Comparison of ENCODE assay signal across 8 cellular contexts in the genomic region with DNA sequence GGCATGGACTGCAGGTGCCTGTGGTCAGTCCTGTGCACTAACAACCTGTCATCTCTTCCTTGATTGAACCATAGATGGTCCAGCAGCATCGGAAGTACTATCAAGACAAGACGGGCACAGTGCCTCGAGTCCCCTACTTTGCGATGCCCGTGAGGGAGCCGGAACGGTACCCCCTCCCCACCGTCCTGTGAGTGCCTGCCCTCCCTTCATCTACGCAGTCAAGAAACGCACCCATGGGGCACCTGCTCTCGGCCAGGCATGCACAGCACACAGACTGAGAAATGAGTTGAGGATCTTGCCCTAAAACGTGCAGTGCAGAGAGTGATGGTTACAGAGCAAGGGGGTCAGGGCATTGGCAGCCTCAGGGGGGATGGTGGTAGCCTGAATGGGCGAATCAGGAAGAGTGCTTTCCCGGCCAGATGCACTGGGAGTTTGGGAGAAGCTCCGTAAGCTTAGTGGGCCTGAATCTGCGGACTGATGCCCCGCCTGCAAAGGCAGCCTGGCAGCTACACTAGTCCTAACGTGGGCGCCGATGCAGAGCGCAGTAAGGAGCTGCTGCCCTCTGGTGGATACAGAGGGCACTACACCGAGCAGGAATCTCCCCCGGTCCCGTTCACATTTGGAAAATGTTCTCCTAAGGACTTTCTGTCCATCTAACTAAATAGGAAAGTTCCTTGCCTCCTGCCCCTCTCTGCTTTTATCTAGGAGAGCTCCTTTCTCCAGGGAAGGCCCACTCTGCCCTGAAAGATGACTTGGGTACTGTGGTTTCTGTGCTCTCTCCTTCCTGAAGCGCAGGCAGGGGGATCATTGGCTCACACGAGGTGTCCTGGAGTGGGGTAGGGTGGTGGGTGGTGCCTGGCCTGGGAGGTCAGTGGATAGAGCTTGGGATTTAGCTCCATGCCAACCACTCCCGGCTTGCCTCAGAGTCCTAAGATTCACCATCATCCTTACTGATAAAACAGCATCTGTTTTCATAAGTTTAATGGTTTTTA.
DNase-seq lines count a peak whose midpoint lies in the region; ATAC-seq and TF ChIP-seq lines count a peak whose summit lies in the region.

No MANE protein-coding gene starts in this region.

- H3K4ac ChIP-seq in trophoblast cell (ENCODE audit: low read depth, low read length): no peak overlapping the region

- H4K12ac ChIP-seq in trophoblast cell (ENCODE audit: low read depth, low read length): no peak overlapping the region

- no peak overlapping the region for H2BK120ac ChIP-seq in trophoblast cell (ENCODE audit: insufficient read depth, low read length, poor library complexity)

- no peaks in the 10 kb centered on the region; the same call in 1 of the 2 replicates for H4K20me1 ChIP-seq in DOHH2 (ENCODE audit: control insufficient read depth, insufficient read depth, low read depth, low read length)

- ATAC-seq in HG02981 (IDR thresholded peaks at IDR 0.05; ENCODE audit: unreplicated experiment): no peak

- H3K36me3 ChIP-seq in DOHH2 (ENCODE audit: control insufficient read depth, low read length) (no peaks in the 10 kb centered on the region), trophoblast cell (ENCODE audit: control insufficient read depth in 1 of 2, insufficient read depth in 2 of 2, low read length in 2 of 2) (no peaks in the 10 kb centered on the region)

- no peak overlapping the region for H4K91ac ChIP-seq in trophoblast cell (ENCODE audit: low read depth, low read length)

- H4K8ac ChIP-seq in trophoblast cell (ENCODE audit: low read depth, low read length): no peak overlapping the region

- no peaks in the 10 kb centered on the region for H3K79me1 ChIP-seq in trophoblast cell (ENCODE audit: low read length)

- H3K18ac ChIP-seq in trophoblast cell (ENCODE audit: low read length): no peak overlapping the region

- H2AK5ac ChIP-seq in trophoblast cell (ENCODE audit: low read length): no peak overlapping the region

- H3K14ac ChIP-seq in trophoblast cell (ENCODE audit: low read length): no peak overlapping the region

- WGBS in trophoblast cell (ENCODE audit: extremely low coverage, insufficient coverage, insufficient read length): no CpG with 5 or more reads among the region's 27 CpGs

- peak; percentile 92 for TF ChIP-seq CTCF in DOHH2 (IDR thresholded peaks at IDR 0.05; ENCODE audit: low read depth, low read length, poor library complexity, severe bottlenecking)

- H3K79me2 ChIP-seq in DOHH2 (ENCODE audit: control insufficient read depth, low read length) (no peaks in the 10 kb centered on the region), trophoblast cell (ENCODE audit: control insufficient read depth, insufficient read depth, low read length, poor library complexity) (no peaks in the 10 kb centered on the region)

- H3K4me1 ChIP-seq in DOHH2 (ENCODE audit: control insufficient read depth, low read length) (no peaks in the 10 kb centered on the region), trophoblast cell (ENCODE audit: control insufficient read depth in 1 of 2, insufficient read depth in 2 of 2, low read length in 2 of 2) (no peaks in the 10 kb centered on the region)

- H2BK12ac ChIP-seq in trophoblast cell (ENCODE audit: low read length): no peak overlapping the region

- no peak overlapping the region for H3K4me2 ChIP-seq in DOHH2 (ENCODE audit: low read length)
- no peak overlapping the region for H3K4me2 ChIP-seq in trophoblast cell (ENCODE audit: low read length)

- H3K23ac ChIP-seq in trophoblast cell (ENCODE audit: low read length): no peak overlapping the region

- H3F3A ChIP-seq in DOHH2 (ENCODE audit: control insufficient read depth, insufficient read depth): no peaks in the 10 kb centered on the region

- H3K27ac ChIP-seq in DOHH2 (ENCODE audit: low read depth, low read length): no peak overlapping the region
- no peak overlapping the region for H3K27ac ChIP-seq in trophoblast cell (ENCODE audit: low read depth, low read length)

- H3K27me3 ChIP-seq in DOHH2 (ENCODE audit: control insufficient read depth, low read length) (peaks cover 20% of the 10 kb centered on the region; the same call in 1 of the 2 replicates), trophoblast cell (ENCODE audit: insufficient read depth, low read length) (no peaks in the 10 kb centered on the region)

- DNase-seq in LHCN-M2 (ENCODE audit: low read depth) (peak; percentile 47), SHP77 (lab: John Stamatoyannopoulos, UW) (peak; percentile 37 to 66), glomerular visceral epithelial cell (ENCODE audit: extremely low spot score) (peak; percentile 63), trophoblast cell (peak; percentile 30 to 83), ureter (ENCODE audit: low spot score) (peak; percentile 72)
- peak; percentile 38 for DNase-seq in activated effector memory CD4-positive, alpha-beta T cell treated with Interleukin-2 at 50 U/mL for 16 hours

- no peaks in the 10 kb centered on the region for H3K9me2 ChIP-seq in DOHH2 (replicated peaks; ENCODE audit: control insufficient read depth, low read length)

- H2BK5ac ChIP-seq in trophoblast cell (ENCODE audit: low read depth, low read length, poor library complexity): no peak overlapping the region

- no peak overlapping the region for H3K4me3 ChIP-seq in DOHH2 (ENCODE audit: low read length)
- H3K4me3 ChIP-seq in trophoblast cell (ENCODE audit: low read depth, low read length): no peak overlapping the region

- H2AFZ ChIP-seq in trophoblast cell (ENCODE audit: insufficient read depth, low read length, poor library complexity): no peak overlapping the region

- H3K9me3 ChIP-seq in DOHH2 (ENCODE audit: control insufficient read depth, insufficient read depth, low read length) (no peaks in the 10 kb centered on the region), trophoblast cell (ENCODE audit: insufficient read depth, low read depth, low read length) (no peaks in the 10 kb centered on the region)

- no peak overlapping the region for H3K9ac ChIP-seq in trophoblast cell (ENCODE audit: low read length)
